11 cellular contexts compared by ENCODE assay signal in genomic region chr6:13425270-13425905, GRCh38.
DNase-seq lines count a peak whose midpoint lies in the region; ATAC-seq and TF ChIP-seq lines count a peak whose summit lies in the region.
"Had no signal": no experiment of that assay in that cellular context is flagged by ENCODE, and none has a peak within 500 bp of the region (broad histone marks: within the 10 kb centered on the region; RNA-seq: fewer than 3 reads in every experiment).

No MANE protein-coding gene starts in this region.

- H3K9me3 ChIP-seq in H9 (ENCODE audit: control insufficient read depth, low read depth, low read length) (no peaks in the 10 kb centered on the region), Caco-2 (no peaks in the 10 kb centered on the region)
- H3K9me3 ChIP-seq: adrenal gland had no signal

- H2BK12ac ChIP-seq in H9 (ENCODE audit: insufficient read length, low read depth, low read length) = no peak overlapping the region

- H3K27me3 Mint-ChIP-seq in H9 (ENCODE audit: low read depth) (no peaks in the 10 kb centered on the region), immature natural killer cell (ENCODE audit: low read depth in 3 of 3) (peaks cover 12 to 18% (median 15%) of the 10 kb centered on the region in 3 donors), Caco-2 (ENCODE audit: insufficient read depth, unreplicated experiment) (no peaks in the 10 kb centered on the region)
- H3K27me3 Mint-ChIP-seq in activated naive CD8-positive, alpha-beta T cell treated with anti-CD3 and anti-CD28 coated beads, Interleukin-2, amount 10 ng/mL, durations not matched to agents 7 days and 5 days = no peaks in the 10 kb centered on the region

- no peak overlapping the region for H3K56ac ChIP-seq in H9 (ENCODE audit: insufficient read length, low read depth, low read length)

- H3K27me3 ChIP-seq in H9 (ENCODE audit: insufficient read depth, low read length) (no peaks in the 10 kb centered on the region), Caco-2 (replicated peaks; ENCODE audit: control insufficient read depth, insufficient read depth, low read length) (no peaks in the 10 kb centered on the region)

- no TSS peak for BruUV-seq in Caco-2 (replicated peaks; lab: Mats Ljungman, UMichigan)

- H3K23me2 ChIP-seq in H9 (ENCODE audit: insufficient read length, low read depth, low read length, poor library complexity, severe bottlenecking) = no peaks in the 10 kb centered on the region

- H3K4me3 Mint-ChIP-seq in H9 (no peak overlapping the region), immature natural killer cell (peak overlapping the region; percentile 75 to 87 (median 80)), Caco-2 (ENCODE audit: unreplicated experiment) (no peak overlapping the region)
- H3K4me3 Mint-ChIP-seq in activated naive CD8-positive, alpha-beta T cell treated with anti-CD3 and anti-CD28 coated beads, Interleukin-2, amount 10 ng/mL, durations not matched to agents 7 days and 5 days = no peak overlapping the region
- H3K4me3 Mint-ChIP-seq in stimulated activated effector memory CD8-positive, alpha-beta T cell treated with anti-CD3 and anti-CD28 coated beads, Interleukin-12 subunit alpha, Interleukin-12 subunit beta, amount 100 ng/mL, for 72 hours = no peak overlapping the region

- H3K9ac ChIP-seq in H9 (ENCODE audit: extremely low read depth, insufficient read length, low read length) = no peak overlapping the region

- H3K4me1 Mint-ChIP-seq in H9 (peaks cover 60 to 66% of the 10 kb centered on the region in 2 experiments), immature natural killer cell (peaks cover 96 to 100% of the 10 kb centered on the region in 2 donors), Caco-2 (ENCODE audit: low read depth, unreplicated experiment) (no peaks in the 10 kb centered on the region)
- H3K4me1 Mint-ChIP-seq in activated naive CD8-positive, alpha-beta T cell treated with anti-CD3 and anti-CD28 coated beads, Interleukin-2, amount 10 ng/mL, durations not matched to agents 7 days and 5 days = peaks cover 42% of the 10 kb centered on the region
- peaks cover 60% of the 10 kb centered on the region for H3K4me1 Mint-ChIP-seq in stimulated activated effector memory CD8-positive, alpha-beta T cell treated with anti-CD3 and anti-CD28 coated beads, Interleukin-12 subunit alpha, Interleukin-12 subunit beta, amount 100 ng/mL, for 72 hours

- no peak for ATAC-seq in activated naive CD8-positive, alpha-beta T cell treated with anti-CD3 and anti-CD28 coated beads, Interleukin-2, amount 10 ng/mL, durations not matched to agents 7 days and 5 days (ENCODE audit: low read depth)
- ATAC-seq in stimulated activated effector memory CD8-positive, alpha-beta T cell treated with anti-CD3 and anti-CD28 coated beads, Interleukin-12 subunit alpha, Interleukin-12 subunit beta, amount 100 ng/mL, for 72 hours = no peak
- ATAC-seq in HG03025 (IDR thresholded peaks at IDR 0.05; ENCODE audit: low FRiP score, unreplicated experiment) (no peak), GM19035 (IDR thresholded peaks at IDR 0.05; ENCODE audit: unreplicated experiment) (no peak)

- no CpG with 5 or more reads among the region's 3 CpGs for WGBS in H9 (ENCODE audit: extremely low coverage, insufficient read length, low lambda C conversion rate)

- peaks cover 33% of the 10 kb centered on the region; the same call in 1 of the 2 replicates for H3K4me1 ChIP-seq in H9 (ENCODE audit: insufficient read depth, low read length)
- H3K4me1 ChIP-seq in Caco-2 = no peaks in the 10 kb centered on the region

- no peak overlapping the region for H4K91ac ChIP-seq in H9 (ENCODE audit: insufficient read length, low read depth, low read length)

- no peak for DNase-seq in H9
- DNase-seq in activated naive CD8-positive, alpha-beta T cell treated with anti-CD3 and anti-CD28 coated beads, Interleukin-2, amount 10 ng/mL, durations not matched to agents 7 days and 5 days = no peak
- DNase-seq in immature natural killer cell = no peak
- DNase-seq in stimulated activated effector memory CD8-positive, alpha-beta T cell treated with anti-CD3 and anti-CD28 coated beads, Interleukin-12 subunit alpha, Interleukin-12 subunit beta, amount 100 ng/mL, for 72 hours (ENCODE audit: low spot score in 2 of 2) = no peak
- DNase-seq in GF-D8 (lab: John Stamatoyannopoulos, UW) = no peak
- DNase-seq in Caco-2 = no peak
- DNase-seq: NCI-H1105; stimulated activated naive CD4-positive, alpha-beta T cell treated with Interleukin-2 at 50 U/mL for 16 hours had no signal

- POLR2A ChIA-PET in activated naive CD8-positive, alpha-beta T cell treated with anti-CD3 and anti-CD28 coated beads, Interleukin-2, amount 10 ng/mL, durations not matched to agents 7 days and 5 days (lab: Charles Lee) = interaction anchor here (1.0 to 1.1 kb wide), 2 partner anchors 32 to 149 kb away, joined by 4 to 6 read pairs; partner anchors contain the start of gene SIRT5
- POLR2A ChIA-PET in Caco-2 (lab: Charles Lee) = interaction anchor here (0.6 kb wide), 1 partner anchor 466 kb away, joined by 3 read pairs; no protein-coding TSS in a partner anchor

- H3K4me2 ChIP-seq in H9 (ENCODE audit: insufficient read depth, insufficient read length, low read length) = no peak overlapping the region

- no peak overlapping the region for H2AK5ac ChIP-seq in H9 (ENCODE audit: insufficient read length, low read length)

- no peak overlapping the region for H3K4me3 ChIP-seq in Caco-2 (ENCODE audit: low read depth, low read length)
- H3K4me3 ChIP-seq: adrenal gland had no signal

- CTCF ChIA-PET in Caco-2 (lab: Charles Lee) = no interaction called here

- H3T11ph ChIP-seq in H9 (ENCODE audit: low read length) = no peak overlapping the region

- H3K27ac ChIP-seq in H9 (ENCODE audit: insufficient read length, low read depth, low read length) = no peak overlapping the region

- intact Hi-C loops in Caco-2 (cut with micrococcal nuclease; ENCODE audit: unreplicated experiment) = no loop called here

- no peaks in the 10 kb centered on the region for H4K20me1 ChIP-seq in H9 (ENCODE audit: control insufficient read depth, insufficient read depth, insufficient read length)

- H3K79me2 ChIP-seq in H9 (ENCODE audit: insufficient read depth, low read length) = no peaks in the 10 kb centered on the region

- TF ChIP-seq CTCF in H9 (conservative IDR thresholded peaks at IDR 0.05) (no peak), Caco-2 (IDR thresholded peaks at IDR 0.05; ENCODE audit: insufficient read depth in 1 of 2, low read depth in 1 of 2, low read length in 1 of 2, severe bottlenecking in 1 of 2, unreplicated experiment in 1 of 2) (no peak)

- no peaks in the 10 kb centered on the region for H3K36me3 Mint-ChIP-seq in H9 (ENCODE audit: insufficient read depth in 1 of 3, low read depth in 3 of 3)
- no peaks in the 10 kb centered on the region for H3K36me3 Mint-ChIP-seq in activated naive CD8-positive, alpha-beta T cell treated with anti-CD3 and anti-CD28 coated beads, Interleukin-2, amount 10 ng/mL, durations not matched to agents 7 days and 5 days
- H3K36me3 Mint-ChIP-seq in immature natural killer cell = peaks cover 0 to 8% (median 7%) of the 10 kb centered on the region in 3 donors
- H3K36me3 Mint-ChIP-seq in stimulated activated effector memory CD8-positive, alpha-beta T cell treated with anti-CD3 and anti-CD28 coated beads, Interleukin-12 subunit alpha, Interleukin-12 subunit beta, amount 100 ng/mL, for 72 hours = peaks cover 13% of the 10 kb centered on the region
- no peaks in the 10 kb centered on the region for H3K36me3 Mint-ChIP-seq in Caco-2 (ENCODE audit: insufficient read depth, unreplicated experiment)

- no peak overlapping the region for H2BK120ac ChIP-seq in H9 (ENCODE audit: low read depth, low read length, poor library complexity, severe bottlenecking)

- H3K4ac ChIP-seq in H9 (ENCODE audit: low read depth, low read length) = no peak overlapping the region

- no peak overlapping the region for H2AFZ ChIP-seq in H9 (ENCODE audit: low read length)

- no peak overlapping the region for H2BK5ac ChIP-seq in H9 (ENCODE audit: insufficient read length, low read length)

- no peak overlapping the region for H3K23ac ChIP-seq in H9 (ENCODE audit: insufficient read length, low read depth, low read length)

- H3K27ac Mint-ChIP-seq in H9 (peak overlapping the region in 2 of 3 experiments; percentile 63 to 95; a peak in 5 of 7 replicates), immature natural killer cell (peak overlapping the region; percentile 91 to 99 (median 99)), Caco-2 (ENCODE audit: unreplicated experiment) (no peak overlapping the region)
- H3K27ac Mint-ChIP-seq in activated naive CD8-positive, alpha-beta T cell treated with anti-CD3 and anti-CD28 coated beads, Interleukin-2, amount 10 ng/mL, durations not matched to agents 7 days and 5 days = peak overlapping the region; percentile 6
- H3K27ac Mint-ChIP-seq in stimulated activated effector memory CD8-positive, alpha-beta T cell treated with anti-CD3 and anti-CD28 coated beads, Interleukin-12 subunit alpha, Interleukin-12 subunit beta, amount 100 ng/mL, for 72 hours = peak overlapping the region; percentile 76

- no peak overlapping the region for H4K5ac ChIP-seq in H9 (ENCODE audit: insufficient read length, low read depth, low read length)

- H4K8ac ChIP-seq in H9 (replicated peaks; ENCODE audit: insufficient read length, low read depth, low read length) = no peak overlapping the region

- no peaks in the 10 kb centered on the region for H3K79me1 ChIP-seq in H9 (ENCODE audit: insufficient read depth, low read depth, low read length, poor library complexity, severe bottlenecking)

- H2BK15ac ChIP-seq in H9 (ENCODE audit: low read depth, low read length) = no peak overlapping the region

- no peaks in the 10 kb centered on the region for H3K9me3 Mint-ChIP-seq in H9
- no peaks in the 10 kb centered on the region for H3K9me3 Mint-ChIP-seq in activated naive CD8-positive, alpha-beta T cell treated with anti-CD3 and anti-CD28 coated beads, Interleukin-2, amount 10 ng/mL, durations not matched to agents 7 days and 5 days
- H3K9me3 Mint-ChIP-seq in immature natural killer cell = no peaks in the 10 kb centered on the region
- H3K9me3 Mint-ChIP-seq in stimulated activated effector memory CD8-positive, alpha-beta T cell treated with anti-CD3 and anti-CD28 coated beads, Interleukin-12 subunit alpha, Interleukin-12 subunit beta, amount 100 ng/mL, for 72 hours = no peaks in the 10 kb centered on the region
- no peaks in the 10 kb centered on the region for H3K9me3 Mint-ChIP-seq in Caco-2 (ENCODE audit: unreplicated experiment)

- no peak overlapping the region for H3K18ac ChIP-seq in H9 (ENCODE audit: insufficient read length, low read depth, low read length)

- H3K14ac ChIP-seq in H9 (ENCODE audit: insufficient read depth, low read length) = no peak overlapping the region

- H3K36me3 ChIP-seq in Caco-2 (ENCODE audit: control insufficient read depth, insufficient read depth, low read length) = no peaks in the 10 kb centered on the region
- H3K36me3 ChIP-seq: adrenal gland had no signal

- H2BK20ac ChIP-seq in H9 (ENCODE audit: low read depth, low read length, poor library complexity, severe bottlenecking) = no peak overlapping the region

Comparison
In these comparisons a context has a peak if more than half of its experiments do, and no peak if none do; other contexts are left out.
1. H3K4me3 Mint-ChIP-seq: peak in immature natural killer cell (5 of 5); none in H9 (0 of 2), activated naive CD8-positive, alpha-beta T cell treated with anti-CD3 and anti-CD28 coated beads, Interleukin-2, amount 10 ng/mL, durations not matched to agents 7 days and 5 days (single experiment), stimulated activated effector memory CD8-positive, alpha-beta T cell treated with anti-CD3 and anti-CD28 coated beads, Interleukin-12 subunit alpha, Interleukin-12 subunit beta, amount 100 ng/mL, for 72 hours (single experiment) and Caco-2 (single experiment).